In the genomic region with DNA sequence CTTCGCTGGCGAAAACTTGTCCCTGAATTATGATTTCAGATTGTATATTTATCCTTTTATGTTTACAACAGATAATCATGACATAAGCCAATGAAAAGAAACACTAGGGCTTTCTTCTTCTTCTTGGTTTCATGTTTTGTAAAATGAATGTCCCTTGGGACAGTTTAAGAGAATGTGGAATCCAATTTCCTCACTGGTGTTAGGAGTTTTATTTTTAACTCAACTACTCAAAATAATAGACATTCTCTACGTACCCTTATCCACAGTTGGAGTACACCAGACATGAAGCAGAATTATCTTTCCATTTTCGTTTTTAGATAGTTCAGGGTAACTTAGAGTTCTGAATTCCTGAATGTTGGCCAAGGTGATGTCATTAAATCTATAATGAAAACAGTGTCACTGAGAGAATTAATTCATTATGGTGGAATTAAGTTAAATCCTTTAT, we compare ENCODE assay signal across 31 cellular contexts. TPM values are rescaled to one million over a fixed set of nuclear protein-coding genes. Genes with fewer than 3 reads are reported as not detected.
DNase-seq lines count a peak whose midpoint lies in the region; ATAC-seq and TF ChIP-seq lines count a peak whose summit lies in the region.
"Had no signal": no experiment of that assay in that cellular context is flagged by ENCODE, and none has a peak within 500 bp of the region (broad histone marks: within the 10 kb centered on the region; RNA-seq: fewer than 3 reads in every experiment).

No MANE protein-coding gene starts in this region.

- H3K4me1 ChIP-seq in mammary epithelial cell (ENCODE audit: insufficient read depth, low read length) = peaks cover 17% of the 10 kb centered on the region

- no peak overlapping the region for H3K27ac Mint-ChIP-seq in stimulated activated effector memory CD8-positive, alpha-beta T cell treated with anti-CD3 and anti-CD28 coated beads, Interleukin-12 subunit alpha, Interleukin-12 subunit beta, amount 100 ng/mL, for 72 hours
- H3K27ac Mint-ChIP-seq: activated T-cell treated with anti-CD3 and anti-CD28 coated beads, Interleukin-2, amount 50 U/mL, for 24 hours; CD4-positive, alpha-beta T cell; naive thymus-derived CD4-positive, alpha-beta T cell had no signal

- H3K36me3 ChIP-seq in mammary epithelial cell (ENCODE audit: insufficient read depth, low read length) = no peaks in the 10 kb centered on the region
- H3K36me3 ChIP-seq: ovary, vagina had no signal

- no peaks in the 10 kb centered on the region for H3K79me2 ChIP-seq in mammary epithelial cell (ENCODE audit: insufficient read depth, low read length)

- no peaks in the 10 kb centered on the region for H4K20me1 ChIP-seq in mammary epithelial cell (ENCODE audit: insufficient read depth, low read length)

- H3K4me3 Mint-ChIP-seq in stimulated activated effector memory CD8-positive, alpha-beta T cell treated with anti-CD3 and anti-CD28 coated beads, Interleukin-12 subunit alpha, Interleukin-12 subunit beta, amount 100 ng/mL, for 72 hours = no peak overlapping the region
- H3K4me3 Mint-ChIP-seq: activated T-cell treated with anti-CD3 and anti-CD28 coated beads, Interleukin-2, amount 50 U/mL, for 24 hours; CD4-positive, alpha-beta T cell; naive thymus-derived CD4-positive, alpha-beta T cell had no signal

- dilution Hi-C loops in mammary epithelial cell (cut with HindIII; ENCODE audit: low sequenced_read_pairs) = no loop called here

- CTCF ChIA-PET in AG04449 (lab: Yijun Ruan, JAX) (no interaction called here), mammary epithelial cell (lab: Charles Lee; ENCODE audit: low non-redundant PET) (no interaction called here)

- H3K36me3 Mint-ChIP-seq in stimulated activated effector memory CD8-positive, alpha-beta T cell treated with anti-CD3 and anti-CD28 coated beads, Interleukin-12 subunit alpha, Interleukin-12 subunit beta, amount 100 ng/mL, for 72 hours = no peaks in the 10 kb centered on the region
- H3K36me3 Mint-ChIP-seq: naive thymus-derived CD4-positive, alpha-beta T cell had no signal

- H3K4me1 Mint-ChIP-seq in stimulated activated effector memory CD8-positive, alpha-beta T cell treated with anti-CD3 and anti-CD28 coated beads, Interleukin-12 subunit alpha, Interleukin-12 subunit beta, amount 100 ng/mL, for 72 hours = peaks cover 7% of the 10 kb centered on the region

- intact Hi-C loops in mammary epithelial cell (cut with micrococcal nuclease) = no loop called here

- no peaks in the 10 kb centered on the region for H3K9me3 Mint-ChIP-seq in stimulated activated effector memory CD8-positive, alpha-beta T cell treated with anti-CD3 and anti-CD28 coated beads, Interleukin-12 subunit alpha, Interleukin-12 subunit beta, amount 100 ng/mL, for 72 hours
- H3K9me3 Mint-ChIP-seq: activated T-cell treated with anti-CD3 and anti-CD28 coated beads, Interleukin-2, amount 50 U/mL, for 24 hours; CD4-positive, alpha-beta T cell had no signal

- DNase-seq in AG04449 (ENCODE audit: low read depth, low spot score) = peak; percentile 7
- DNase-seq in GM03348 (ENCODE audit: low spot score) = peak; percentile 17
- DNase-seq in mammary epithelial cell = no peak
- peak; percentile 9 for DNase-seq in iris pigment epithelial cell (ENCODE audit: low read depth)
- DNase-seq in stimulated activated effector memory CD8-positive, alpha-beta T cell treated with anti-CD3 and anti-CD28 coated beads, Interleukin-12 subunit alpha, Interleukin-12 subunit beta, amount 100 ng/mL, for 72 hours (ENCODE audit: low spot score in 2 of 2) = no peak
- no peak for DNase-seq in erythroblast (lab: John Stamatoyannopoulos, UW)
- DNase-seq in RKO (ENCODE audit: low spot score) = no peak
- DNase-seq: ACHN; activated CD8-positive, alpha-beta memory T cell treated with anti-CD3 and anti-CD28 coated beads for 24 hours; activated naive CD4-positive, alpha-beta T cell; activated T-cell treated with anti-CD3 and anti-CD28 coated beads, Interleukin-2, amount 50 U/mL, for 24 hours; amniotic stem cell; CD4-positive, alpha-beta T cell; HCEC 1CT; mesendoderm; naive thymus-derived CD4-positive, alpha-beta T cell; NCI-H1105 treated with DMSO at 0.1 percent for 48 hours; NCI-H2171; NCI-H526; ovary; right cardiac atrium; RPMI8226; stimulated activated CD4-positive, alpha-beta T cell treated with anti-CD3 and anti-CD28 coated beads, Interleukin-15, amount 100 ng/mL, for 24 hours; stimulated activated CD8-positive, alpha-beta memory T cell treated with anti-CD3 and anti-CD28 coated beads, Interleukin-4, amount 100 ng/mL, for 48 hours; substantia nigra had no signal

- BruUV-seq in mammary epithelial cell (replicated peaks; lab: Mats Ljungman, UMichigan) = no TSS peak

- no peaks in the 10 kb centered on the region for H3K9me3 ChIP-seq in mammary epithelial cell (replicated peaks; ENCODE audit: insufficient read depth, low read length)
- H3K9me3 ChIP-seq: ovary, vagina had no signal

- no peak overlapping the region for H2AFZ ChIP-seq in mammary epithelial cell (ENCODE audit: low read depth, low read length)

- peak overlapping the region; percentile 46 for H3K4me2 ChIP-seq in mammary epithelial cell (ENCODE audit: insufficient read depth, low read depth, low read length)

- no peak for TF ChIP-seq CTCF in AG04449 (IDR thresholded peaks at IDR 0.05; ENCODE audit: insufficient read depth, low read length, missing control alignments)
- no peak for TF ChIP-seq CTCF in mammary epithelial cell (conservative IDR thresholded peaks at IDR 0.05 in 1 of 2, IDR thresholded peaks at IDR 0.05 in 1 of 2; ENCODE audit: extremely low read depth in 1 of 2, insufficient read depth in 1 of 2, low read depth in 1 of 2, low read length in 2 of 2)

- ATAC-seq in GM18511 (IDR thresholded peaks at IDR 0.05; ENCODE audit: unreplicated experiment) = no peak
- no peak for ATAC-seq in stimulated activated effector memory CD8-positive, alpha-beta T cell treated with anti-CD3 and anti-CD28 coated beads, Interleukin-12 subunit alpha, Interleukin-12 subunit beta, amount 100 ng/mL, for 72 hours
- ATAC-seq: activated CD4-positive, CD25-positive, alpha-beta regulatory T cell treated with anti-CD3 and anti-CD28 coated beads, Interleukin-2, amount 50 U/mL, for 24 hours; naive thymus-derived CD4-positive, alpha-beta T cell had no signal

- no peak for TF ChIP-seq POLR2A in erythroblast (IDR thresholded peaks at IDR 0.05; ENCODE audit: low read length)

- 63% methylated on average over 4 of the region's 4 CpGs for WGBS in mammary epithelial cell (ENCODE audit: low coverage, missing lambda C conversion rate)

- POLR2A ChIA-PET in AG04449 (lab: Yijun Ruan, JAX) = interaction anchor here (0.6 kb wide), 1 partner anchor 44 kb away, joined by 3 read pairs; no protein-coding TSS in a partner anchor

- H3K4me3 ChIP-seq in AG04449 (ENCODE audit: low read depth, low read length) (no peak overlapping the region), mammary epithelial cell (replicated peaks in 1 of 3; ENCODE audit: insufficient read depth in 1 of 3, low read depth in 2 of 3, low read length in 3 of 3) (no peak overlapping the region)
- H3K4me3 ChIP-seq: ovary, vagina had no signal

- no peak overlapping the region for H3K9ac ChIP-seq in mammary epithelial cell (ENCODE audit: insufficient read depth, low read length)

- in situ Hi-C loops in mammary epithelial cell (cut with MboI; ENCODE audit: low sequenced_read_pairs in 2 of 2) = loop anchor here in 1 of 2 donors (25.0 kb wide), 1 partner anchor 1805 kb away; no protein-coding TSS in a partner anchor

- no peaks in the 10 kb centered on the region for H3K27me3 ChIP-seq in mammary epithelial cell (ENCODE audit: insufficient read depth, low read length)
- H3K27me3 ChIP-seq: ovary, vagina had no signal

- H3K27ac ChIP-seq in mammary epithelial cell (ENCODE audit: insufficient read depth, low read depth, low read length) = no peak overlapping the region
- H3K27ac ChIP-seq: epithelial cell of prostate, ovary, vagina had no signal

RNA-seq across cellular contexts. Expression of a gene that starts 43.3 kb away (rescaled TPM):
- total RNA-seq in mammary epithelial cell = not detected
- 0.07 TPM for polyA plus RNA-seq in mammary epithelial cell
- polyA minus RNA-seq in mammary epithelial cell = not detected
- total RNA-seq: CD4-positive, alpha-beta T cell; dermis microvascular lymphatic vessel endothelial cell; G401; naive thymus-derived CD4-positive, alpha-beta T cell had no signal
- polyA plus RNA-seq: naive thymus-derived CD4-positive, alpha-beta T cell had no signal

Comparison
In these comparisons a context has a peak if more than half of its experiments do, and no peak if none do; other contexts are left out.
1. DNase-seq: peak in AG04449 (single experiment), GM03348 (single experiment) and iris pigment epithelial cell (single experiment); none in mammary epithelial cell (single experiment), stimulated activated effector memory CD8-positive, alpha-beta T cell treated with anti-CD3 and anti-CD28 coated beads, Interleukin-12 subunit alpha, Interleukin-12 subunit beta, amount 100 ng/mL, for 72 hours (0 of 2), erythroblast (0 of 2) and RKO (single experiment).